8 cellular contexts compared by ENCODE assay signal in genomic region chr15:88546248-88547129, GRCh38. TPM values are rescaled to one million over a fixed set of nuclear protein-coding genes. Genes with fewer than 3 reads are reported as not detected.
DNase-seq lines count a peak whose midpoint lies in the region; ATAC-seq and TF ChIP-seq lines count a peak whose summit lies in the region.

DET1 (minus strand) TSS chr15:88546681; CDS start chr15:88531705, 14,976 bp downstream.

- DNase-seq in NCI-H146 (lab: John Stamatoyannopoulos, UW): peak; percentile 96
- DNase-seq in T-cell: peak; percentile 87 to 96 (median 93)
- DNase-seq in amygdala (lab: John Stamatoyannopoulos, UW): peak; percentile 69 to 99 (median 94)
- DNase-seq in right atrium auricular region (ENCODE audit: low spot score): peak; percentile 95
- peak; percentile 95 to 97 for DNase-seq in psoas muscle
- DNase-seq in uterus: peak; percentile 92 to 93

- intact Hi-C loops in psoas muscle (cut with DNase I): no loop called here
- intact Hi-C loops in uterus (cut with DNase I; ENCODE audit: low total_unique reads): no loop called here

- TF ChIP-seq CTCF in right atrium auricular region (IDR thresholded peaks at IDR 0.05): peak; percentile 63 to 92
- peak; percentile 72 for TF ChIP-seq CTCF in psoas muscle (IDR thresholded peaks at IDR 0.05)
- TF ChIP-seq CTCF in uterus (IDR thresholded peaks at IDR 0.05): peak; percentile 79 to 92 (median 84)

- H3K4me1 Mint-ChIP-seq in T-cell: peaks cover 6 to 23% (median 20%) of the 10 kb centered on the region in 3 donors

- H3K36me3 ChIP-seq in right atrium auricular region (no peaks in the 10 kb centered on the region), psoas muscle (ENCODE audit: insufficient read depth in 1 of 2, low read depth in 1 of 2) (no peaks in the 10 kb centered on the region), uterus (no peaks in the 10 kb centered on the region)

- H3K27me3 ChIP-seq in right atrium auricular region (no peaks in the 10 kb centered on the region), psoas muscle (ENCODE audit: insufficient read depth in 3 of 3, low read length in 2 of 3) (no peaks in the 10 kb centered on the region), uterus (no peaks in the 10 kb centered on the region)

- H3K9me3 ChIP-seq in right atrium auricular region (no peaks in the 10 kb centered on the region), psoas muscle (no peaks in the 10 kb centered on the region), uterus (no peaks in the 10 kb centered on the region)

- TF ChIP-seq POLR2A in GM15510 (IDR thresholded peaks at IDR 0.05; ENCODE audit: borderline replicate concordance, extremely low read depth, insufficient read length): peak; percentile 35
- TF ChIP-seq POLR2A in uterus (IDR thresholded peaks at IDR 0.05): no peak

- POLR2A ChIA-PET in T-cell (lab: Charles Lee): no interaction called here

- peak within 1 kb of the TSS; percentile 91 to 93 for H3K27ac Mint-ChIP-seq in T-cell

- no peaks in the 10 kb centered on the region for H3K36me3 Mint-ChIP-seq in T-cell

- H3K4me1 ChIP-seq in right atrium auricular region (peaks cover 0 to 16% of the 10 kb centered on the region in 2 donors), psoas muscle (peaks cover 4% of the 10 kb centered on the region), uterus (peaks cover 15 to 17% of the 10 kb centered on the region in 2 donors)

- H3K4me3 Mint-ChIP-seq in T-cell: peak within 1 kb of the TSS; percentile 83 to 88 (median 88)

- H3K27me3 Mint-ChIP-seq in T-cell: no peaks in the 10 kb centered on the region

- no peaks in the 10 kb centered on the region for H3K9me3 Mint-ChIP-seq in T-cell

- H3K27ac ChIP-seq in right atrium auricular region (peak within 1 kb of the TSS; percentile 86 to 90), psoas muscle (peak within 1 kb of the TSS; percentile 81), uterus (peak within 1 kb of the TSS; percentile 85 to 92)

- 3 to 4% (median 4%) methylated on average over 29 to 33 of the region's 33 CpGs for WGBS in psoas muscle, 3 donors

- CTCF ChIA-PET in T-cell (lab: Charles Lee): no interaction called here

- ATAC-seq in HG02884 (IDR thresholded peaks at IDR 0.05; ENCODE audit: unreplicated experiment) (peak; percentile 98), T-cell (replicated peaks in 1 of 4) (peak; percentile 91 to 95 (median 94)), psoas muscle (peak; percentile 99)

- peak within 1 kb of the TSS; percentile 62 to 68 for H3K4me3 ChIP-seq in right atrium auricular region
- peak within 1 kb of the TSS; percentile 77 for H3K4me3 ChIP-seq in psoas muscle
- peak within 1 kb of the TSS; percentile 77 to 94 for H3K4me3 ChIP-seq in uterus

RNA-seq across cellular contexts. Expression of gene DET1, which starts in this region (rescaled TPM):
- total RNA-seq in T-cell: 1 to 10 TPM; 4.1 to 9.4 (median 6.4) TPM
- total RNA-seq in right atrium auricular region: 1 to 10 TPM; 5.1 to 8.7 TPM
- 10 to 100 TPM in 1 of 4 donors, 1 to 10 TPM in 3; 6.9 to 13.3 (median 8.1) TPM for total RNA-seq in psoas muscle
- 1 to 10 TPM; 3.9 to 7.0 (median 5.6) TPM for polyA plus RNA-seq in psoas muscle
- total RNA-seq in uterus: 10 to 100 TPM in 2 of 4 donors, 1 to 10 TPM in 2; 4.1 to 20.4 (median 10.7) TPM

Comparison
In these comparisons a context has a peak if more than half of its experiments do, and no peak if none do; other contexts are left out.
1. Peak in every context shown above with its lines: DNase-seq, ATAC-seq, H3K4me3 ChIP-seq and H3K27ac ChIP-seq.